ENCODE assay signal across 11 cellular contexts in genomic region chr19:48186541-48186991, GRCh38. TPM values are rescaled to one million over a fixed set of nuclear protein-coding genes. Genes with fewer than 3 reads are reported as not detected.
DNase-seq lines count a peak whose midpoint lies in the region; ATAC-seq and TF ChIP-seq lines count a peak whose summit lies in the region.
"Had no signal": no experiment of that assay in that cellular context is flagged by ENCODE, and none has a peak within 500 bp of the region (broad histone marks: within the 10 kb centered on the region; RNA-seq: fewer than 3 reads in every experiment).

No MANE protein-coding gene starts in this region.

- H3K36me3 Mint-ChIP-seq in brain: peaks cover 76% of the 10 kb centered on the region

- H3K4me3 ChIP-seq in GM08714 (ENCODE audit: low read length): peak overlapping the region; percentile 4; the same call in 1 of the 2 replicates

- ATAC-seq in GM19397 (IDR thresholded peaks at IDR 0.05; ENCODE audit: unreplicated experiment): peak; percentile 62
- ATAC-seq in HG03432 (IDR thresholded peaks at IDR 0.05; ENCODE audit: unreplicated experiment): peak; percentile 53
- no peak for ATAC-seq in HG02885 (IDR thresholded peaks at IDR 0.05; ENCODE audit: poor library complexity, unreplicated experiment)
- ATAC-seq: activated CD4-positive, CD25-positive, alpha-beta regulatory T cell treated with anti-CD3 and anti-CD28 coated beads, Interleukin-2, amount 50 U/mL, for 24 hours had no signal

- H3K4me1 Mint-ChIP-seq in brain: peaks cover 11% of the 10 kb centered on the region

- TF ChIP-seq CTCF in brain (conservative IDR thresholded peaks at IDR 0.05): no peak

- H3K4me3 Mint-ChIP-seq in brain: no peak overlapping the region

- H3K27ac Mint-ChIP-seq in brain: peak overlapping the region in 3 of 5 experiments; percentile 64 to 75 (median 69)

- DNase-seq in NCI-H345 (lab: John Stamatoyannopoulos, UW) (no peak), kidney glomerular epithelial cell (lab: John Stamatoyannopoulos, UW) (no peak)
- no peak for DNase-seq in activated CD4-positive, alpha-beta T cell treated with anti-CD3 and anti-CD28 coated beads for 1 hour
- DNase-seq: activated T-cell treated with anti-CD3 and anti-CD28 coated beads, Interleukin-2, amount 50 U/mL, for 1 hour; amniotic stem cell had no signal

- H3K27me3 Mint-ChIP-seq in brain: no peaks in the 10 kb centered on the region

- H3K9me3 Mint-ChIP-seq in brain: peaks cover 2 to 31% (median 11%) of the 10 kb centered on the region in 5 experiments

RNA-seq across cellular contexts. Expression of gene ZSWIM9, which starts 16.1 kb away (rescaled TPM):
- 12.5 TPM for polyA plus RNA-seq in brain (ENCODE audit: insufficient read depth, low read depth, low replicate concordance)

RNA-seq across cellular contexts. Expression of gene LIG1, which starts 16.4 kb away (rescaled TPM):
- polyA plus RNA-seq in brain (ENCODE audit: insufficient read depth, low read depth, low replicate concordance): 38.7 TPM
